ENCODE assay signal across 8 cellular contexts in the genomic region with DNA sequence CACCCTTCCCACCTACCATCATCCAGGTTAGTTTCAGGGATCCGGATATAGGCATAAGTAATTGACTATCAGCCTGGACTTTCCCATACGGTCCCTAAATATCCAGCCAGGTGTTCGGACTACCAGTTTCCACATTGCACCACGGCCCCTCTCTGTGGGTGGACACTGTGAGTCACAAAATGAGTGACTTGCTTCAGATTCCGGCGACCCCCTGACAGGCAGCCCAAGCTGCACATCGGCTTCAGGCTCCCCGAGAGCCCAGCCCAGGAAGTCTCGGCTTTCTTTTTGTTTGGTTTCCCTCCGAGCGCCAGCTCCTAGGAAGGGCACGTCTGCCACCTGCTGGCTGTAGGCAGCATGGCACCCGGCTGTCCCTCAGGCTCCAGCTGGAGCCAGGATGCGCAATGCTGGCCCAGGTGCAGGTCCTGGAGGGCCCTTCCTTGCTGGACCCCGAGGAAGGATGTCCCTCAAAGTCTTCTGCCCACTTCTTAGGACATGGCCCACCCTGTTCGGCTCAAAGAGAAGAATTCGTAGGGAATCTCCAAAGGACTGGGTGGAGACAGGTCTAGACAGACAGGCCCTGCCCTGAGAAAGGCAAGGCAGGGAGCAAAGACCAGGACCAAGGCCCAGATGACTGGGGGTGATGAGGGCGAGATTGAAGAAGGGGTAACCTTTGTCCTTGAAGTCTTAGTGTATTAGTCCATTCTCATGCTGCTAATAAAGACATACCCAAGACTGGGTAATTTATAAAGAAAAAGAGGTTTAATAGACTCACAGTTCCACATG. TPM values are rescaled to one million over a fixed set of nuclear protein-coding genes. Genes with fewer than 3 reads are reported as not detected.
DNase-seq lines count a peak whose midpoint lies in the region; ATAC-seq and TF ChIP-seq lines count a peak whose summit lies in the region.

No MANE protein-coding gene starts in this region.

- ATAC-seq in GM18868 (IDR thresholded peaks at IDR 0.05; ENCODE audit: unreplicated experiment) (peak; percentile 99), HG03103 (IDR thresholded peaks at IDR 0.05; ENCODE audit: low read depth, unreplicated experiment) (peak; percentile 94)

- POLR2A ChIA-PET in activated CD4-positive, alpha-beta memory T cell treated with anti-CD3 and anti-CD28 coated beads for 36 hours (lab: Charles Lee) = no interaction called here

- no peak overlapping the region for H3K27ac Mint-ChIP-seq in activated CD4-positive, alpha-beta memory T cell treated with anti-CD3 and anti-CD28 coated beads for 36 hours

- H3K27me3 Mint-ChIP-seq in activated CD4-positive, alpha-beta memory T cell treated with anti-CD3 and anti-CD28 coated beads for 36 hours = peaks cover 4% of the 10 kb centered on the region

- peak; percentile 36 for DNase-seq in AG09319 (ENCODE audit: extremely low read depth, low read depth)
- peak; percentile 20 to 77 for DNase-seq in NCI-H526 (lab: John Stamatoyannopoulos, UW)
- DNase-seq in activated CD4-positive, alpha-beta memory T cell treated with anti-CD3 and anti-CD28 coated beads for 36 hours = peak; percentile 78
- DNase-seq in ecto neural progenitor cell (ENCODE audit: low spot score) = peak; percentile 87
- DNase-seq in medulla oblongata (ENCODE audit: extremely low spot score) = peak; percentile 72
- DNase-seq in stimulated activated CD4-positive, alpha-beta T cell treated with anti-CD3 and anti-CD28 coated beads, TNF-alpha, amount 100 ng/mL, for 48 hours (ENCODE audit: low read depth in 3 of 3) = peak; percentile 48 to 58 (median 50)

- H3K36me3 Mint-ChIP-seq in activated CD4-positive, alpha-beta memory T cell treated with anti-CD3 and anti-CD28 coated beads for 36 hours = no peaks in the 10 kb centered on the region

- no peak; the same call in none of the 2 replicates for TF ChIP-seq CTCF in AG09319 (IDR thresholded peaks at IDR 0.05; ENCODE audit: low read depth, low read length)

- CTCF ChIA-PET in activated CD4-positive, alpha-beta memory T cell treated with anti-CD3 and anti-CD28 coated beads for 36 hours (lab: Charles Lee) = interaction anchor here (0.6 to 2.2 kb wide), 17 partner anchors 9 to 1091 kb away, joined by 3 to 12 read pairs (median 3); no protein-coding TSS in a partner anchor

- intact Hi-C loops in activated CD4-positive, alpha-beta memory T cell treated with anti-CD3 and anti-CD28 coated beads for 36 hours (cut with micrococcal nuclease) = loop anchor here (1.0 to 10.0 kb wide), 3 partner anchors 42 to 1086 kb away; no protein-coding TSS in a partner anchor

- H3K9me3 Mint-ChIP-seq in activated CD4-positive, alpha-beta memory T cell treated with anti-CD3 and anti-CD28 coated beads for 36 hours = no peaks in the 10 kb centered on the region

- no peaks in the 10 kb centered on the region for H3K4me1 Mint-ChIP-seq in activated CD4-positive, alpha-beta memory T cell treated with anti-CD3 and anti-CD28 coated beads for 36 hours (ENCODE audit: low read depth)

- peak overlapping the region; percentile 54 for H3K4me3 Mint-ChIP-seq in activated CD4-positive, alpha-beta memory T cell treated with anti-CD3 and anti-CD28 coated beads for 36 hours

RNA-seq across cellular contexts. Expression of gene HABP2, which starts 10.6 kb away (rescaled TPM):
- total RNA-seq in activated CD4-positive, alpha-beta memory T cell treated with anti-CD3 and anti-CD28 coated beads for 36 hours = not detected

Comparison
In these comparisons a context has a peak if more than half of its experiments do, and no peak if none do; other contexts are left out.
1. Peak in every context shown above with its lines: DNase-seq and ATAC-seq.
2. DNase-seq: peak in every context shown above with its lines; median percentile 87 in ecto neural progenitor cell; 78 in activated CD4-positive, alpha-beta memory T cell treated with anti-CD3 and anti-CD28 coated beads for 36 hours; 72 in medulla oblongata; 50 in stimulated activated CD4-positive, alpha-beta T cell treated with anti-CD3 and anti-CD28 coated beads, TNF-alpha, amount 100 ng/mL, for 48 hours; 48 in NCI-H526; 36 in AG09319.